Comparison of ENCODE assay signal across 19 cellular contexts in genomic region chr2:200257570-200257969, GRCh38.
"Had no signal": no experiment of that assay in that cellular context is flagged by ENCODE, and none has a peak within 500 bp of the region (broad histone marks: within the 10 kb centered on the region; RNA-seq: fewer than 3 reads in every experiment).

No MANE protein-coding gene starts in this region.

- H3K36me3 Mint-ChIP-seq: naive thymus-derived CD4-positive, alpha-beta T cell; stimulated activated effector memory CD8-positive, alpha-beta T cell treated with anti-CD3 and anti-CD28 coated beads, Interleukin-12 subunit alpha, Interleukin-12 subunit beta, amount 100 ng/mL, for 72 hours had no signal

- H3K4me1 Mint-ChIP-seq: naive thymus-derived CD4-positive, alpha-beta T cell; stimulated activated effector memory CD8-positive, alpha-beta T cell treated with anti-CD3 and anti-CD28 coated beads, Interleukin-12 subunit alpha, Interleukin-12 subunit beta, amount 100 ng/mL, for 72 hours had no signal

- H3K27ac ChIP-seq: esophagus squamous epithelium, gastroesophageal sphincter, sigmoid colon, tibial nerve had no signal

- H3K9me3 ChIP-seq: esophagus squamous epithelium, gastroesophageal sphincter, sigmoid colon, tibial nerve had no signal

- H3K4me2 ChIP-seq: smooth muscle cell had no signal

- H3K4me3 Mint-ChIP-seq: dendritic cell treated with granulocyte-macrophage colony-stimulating factor and Interleukin-4, amounts not matched to agents 40 ng/mL and 50 ng/mL, for 4 days; effector memory CD8-positive, alpha-beta T cell; naive thymus-derived CD4-positive, alpha-beta T cell; nephron progenitor cell; stimulated activated effector memory CD8-positive, alpha-beta T cell treated with anti-CD3 and anti-CD28 coated beads, Interleukin-12 subunit alpha, Interleukin-12 subunit beta, amount 100 ng/mL, for 72 hours; stimulated activated naive CD8-positive, alpha-beta T cell treated with anti-CD3 and anti-CD28 coated beads, Interleukin-15, Interleukin-2, amounts not matched to agents 100 ng/mL and 50 ng/mL, for 24 hours had no signal

- H3K36me3 ChIP-seq: esophagus squamous epithelium, gastroesophageal sphincter, sigmoid colon, tibial nerve had no signal

- H3K4me3 ChIP-seq: esophagus squamous epithelium, gastroesophageal sphincter, sigmoid colon, smooth muscle cell, tibial nerve had no signal

- ATAC-seq: effector memory CD8-positive, alpha-beta T cell; gastroesophageal sphincter; left lobe of liver; naive thymus-derived CD4-positive, alpha-beta T cell; stimulated activated effector memory CD8-positive, alpha-beta T cell treated with anti-CD3 and anti-CD28 coated beads, Interleukin-12 subunit alpha, Interleukin-12 subunit beta, amount 100 ng/mL, for 72 hours had no signal

- FAIRE-seq: colon had no signal

- H3K9me3 Mint-ChIP-seq: dendritic cell treated with granulocyte-macrophage colony-stimulating factor and Interleukin-4, amounts not matched to agents 40 ng/mL and 50 ng/mL, for 4 days; effector memory CD8-positive, alpha-beta T cell; naive thymus-derived CD4-positive, alpha-beta T cell; nephron progenitor cell; stimulated activated effector memory CD8-positive, alpha-beta T cell treated with anti-CD3 and anti-CD28 coated beads, Interleukin-12 subunit alpha, Interleukin-12 subunit beta, amount 100 ng/mL, for 72 hours; stimulated activated naive CD8-positive, alpha-beta T cell treated with anti-CD3 and anti-CD28 coated beads, Interleukin-15, Interleukin-2, amounts not matched to agents 100 ng/mL and 50 ng/mL, for 24 hours had no signal

- DNase-seq: effector memory CD8-positive, alpha-beta T cell; esophagus squamous epithelium; foreskin fibroblast; glutamatergic neuron; islet precursor cell; mammary epithelial cell; naive thymus-derived CD4-positive, alpha-beta T cell; nephron progenitor cell; sigmoid colon; stimulated activated CD4-positive, alpha-beta T cell treated with anti-CD3 and anti-CD28 coated beads, Interleukin-2, amount 100 ng/mL, for 48 hours; stimulated activated CD8-positive, alpha-beta memory T cell treated with anti-CD3 and anti-CD28 coated beads, Interleukin-4, amount 100 ng/mL, for 48 hours had no signal

- H3K27me3 ChIP-seq: gastroesophageal sphincter, sigmoid colon, tibial nerve had no signal

- H3K27ac Mint-ChIP-seq: dendritic cell treated with granulocyte-macrophage colony-stimulating factor and Interleukin-4, amounts not matched to agents 40 ng/mL and 50 ng/mL, for 4 days; naive thymus-derived CD4-positive, alpha-beta T cell; nephron progenitor cell; stimulated activated effector memory CD8-positive, alpha-beta T cell treated with anti-CD3 and anti-CD28 coated beads, Interleukin-12 subunit alpha, Interleukin-12 subunit beta, amount 100 ng/mL, for 72 hours; stimulated activated naive CD8-positive, alpha-beta T cell treated with anti-CD3 and anti-CD28 coated beads, Interleukin-15, Interleukin-2, amounts not matched to agents 100 ng/mL and 50 ng/mL, for 24 hours had no signal
